ENCODE assay signal across 1 cellular context in genomic region chr10:14781763-14782162, GRCh38.
TF ChIP-seq lines count a peak whose summit lies in the region.

No MANE protein-coding gene starts in this region.

TF ChIP-seq in A549, 52 proteins besides CTCF, POLR2A, EP300 and RAD21 (continued from another document):
- TF ChIP-seq, protein P1, sequence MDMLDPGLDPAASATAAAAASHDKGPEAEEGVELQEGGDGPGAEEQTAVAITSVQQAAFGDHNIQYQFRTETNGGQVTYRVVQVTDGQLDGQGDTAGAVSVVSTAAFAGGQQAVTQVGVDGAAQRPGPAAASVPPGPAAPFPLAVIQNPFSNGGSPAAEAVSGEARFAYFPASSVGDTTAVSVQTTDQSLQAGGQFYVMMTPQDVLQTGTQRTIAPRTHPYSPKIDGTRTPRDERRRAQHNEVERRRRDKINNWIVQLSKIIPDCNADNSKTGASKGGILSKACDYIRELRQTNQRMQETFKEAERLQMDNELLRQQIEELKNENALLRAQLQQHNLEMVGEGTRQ (IDR thresholded peaks at IDR 0.05): no peak
- TF ChIP-seq, protein P2, sequence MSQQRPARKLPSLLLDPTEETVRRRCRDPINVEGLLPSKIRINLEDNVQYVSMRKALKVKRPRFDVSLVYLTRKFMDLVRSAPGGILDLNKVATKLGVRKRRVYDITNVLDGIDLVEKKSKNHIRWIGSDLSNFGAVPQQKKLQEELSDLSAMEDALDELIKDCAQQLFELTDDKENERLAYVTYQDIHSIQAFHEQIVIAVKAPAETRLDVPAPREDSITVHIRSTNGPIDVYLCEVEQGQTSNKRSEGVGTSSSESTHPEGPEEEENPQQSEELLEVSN (IDR thresholded peaks at IDR 0.05; ENCODE audit: borderline replicate concordance, low read depth): no peak
- TF ChIP-seq MAFK (IDR thresholded peaks at IDR 0.05; ENCODE audit: partially characterized antibody) (no peak), TFCP2L1 (CRISPR knock-in tag; IDR thresholded peaks at IDR 0.05) (no peak), PBX3 (IDR thresholded peaks at IDR 0.05) (no peak), CEBPB (IDR thresholded peaks at IDR 0.05) (no peak), JUN (IDR thresholded peaks at IDR 0.05) (no peak), FOSB (CRISPR knock-in tag; IDR thresholded peaks at IDR 0.05) (no peak), NPAS2 (CRISPR knock-in tag; IDR thresholded peaks at IDR 0.05; ENCODE audit: borderline replicate concordance) (no peak), PHF8 (IDR thresholded peaks at IDR 0.05; ENCODE audit: borderline replicate concordance, low read depth) (no peak)
